18 cellular contexts compared by ENCODE assay signal in the genomic region with DNA sequence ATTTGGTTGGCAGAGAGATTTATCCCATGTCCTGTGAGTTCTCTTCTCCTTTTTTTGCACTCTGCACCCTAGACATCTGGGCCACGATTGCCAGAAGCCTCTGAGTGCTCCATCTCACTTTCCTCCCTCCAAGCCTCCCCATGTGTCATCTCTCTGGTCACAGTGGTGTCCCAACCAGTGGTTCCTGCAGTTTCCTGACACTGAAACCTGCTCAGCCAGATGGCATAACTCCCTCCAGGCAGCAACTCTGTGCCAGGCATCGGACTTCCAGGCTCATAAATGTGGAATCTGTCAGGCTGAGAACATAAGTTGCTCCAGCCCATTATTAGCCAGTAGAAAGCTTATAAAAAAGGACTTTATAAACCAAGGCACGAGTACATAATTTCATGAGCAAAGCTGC.
A peak's percentile ranks its signal among the peaks of the same experiment; 100 is the strongest.
DNase-seq lines count a peak whose midpoint lies in the region; ATAC-seq and TF ChIP-seq lines count a peak whose summit lies in the region.
"Had no signal": no experiment of that assay in that cellular context is flagged by ENCODE, and none has a peak within 500 bp of the region (broad histone marks: within the 10 kb centered on the region; RNA-seq: fewer than 3 reads in every experiment).

No MANE protein-coding gene starts in this region.

- H3K27ac ChIP-seq in GM23248 (no peak overlapping the region), psoas muscle (no peak overlapping the region)
- H3K27ac ChIP-seq: ovary, SJCRH30 had no signal

- H3K79me2 ChIP-seq in GM23248 (ENCODE audit: insufficient read depth) = no peaks in the 10 kb centered on the region

- H3F3A ChIP-seq in GM23248 (ENCODE audit: insufficient read depth) = no peaks in the 10 kb centered on the region

- no peak overlapping the region for H3K9ac ChIP-seq in GM23248

- TF ChIP-seq CTCF in psoas muscle (IDR thresholded peaks at IDR 0.05) = no peak

- in situ Hi-C loops in GM23248 (cut with MboI) = no loop called here

- peak; percentile 55 to 86 (median 66) for ATAC-seq in psoas muscle
- ATAC-seq in GM18502 (IDR thresholded peaks at IDR 0.05; ENCODE audit: poor library complexity, unreplicated experiment) = no peak
- ATAC-seq: left colon; stimulated activated effector memory CD8-positive, alpha-beta T cell treated with anti-CD3 and anti-CD28 coated beads, Interleukin-12 subunit alpha, Interleukin-12 subunit beta, amount 100 ng/mL, for 72 hours had no signal

- no peaks in the 10 kb centered on the region for H3K4me1 ChIP-seq in GM23248 (ENCODE audit: insufficient read depth)
- H3K4me1 ChIP-seq in psoas muscle = peaks cover 6% of the 10 kb centered on the region
- H3K4me1 ChIP-seq: BE2C had no signal

- H3K9me3 ChIP-seq in GM23248 (ENCODE audit: low read depth) (no peaks in the 10 kb centered on the region), psoas muscle (peaks cover 1% of the 10 kb centered on the region)
- H3K9me3 ChIP-seq: BE2C, ovary, SJCRH30 had no signal

- no peaks in the 10 kb centered on the region for H3K9me2 ChIP-seq in GM23248 (ENCODE audit: insufficient read depth)

- H3K36me3 ChIP-seq in GM23248 (ENCODE audit: low read depth) = no peaks in the 10 kb centered on the region
- H3K36me3 ChIP-seq in psoas muscle (ENCODE audit: insufficient read depth in 1 of 2, low read depth in 1 of 2) = no peaks in the 10 kb centered on the region
- H3K36me3 ChIP-seq: BE2C, ovary, SJCRH30 had no signal

- 0 out of 2 replicates have a peak overlapping the region, but pooled peaks have one; percentile 24 for H2AFZ ChIP-seq in GM23248

- H3K4me2 ChIP-seq in GM23248 (ENCODE audit: unreplicated experiment) = no peak overlapping the region

- H3K4me3 ChIP-seq in GM23248 = no peak overlapping the region
- no peak overlapping the region for H3K4me3 ChIP-seq in psoas muscle
- H3K4me3 ChIP-seq: ovary, SJCRH30 had no signal

- H4K20me1 ChIP-seq in GM23248 (ENCODE audit: insufficient read depth) = no peaks in the 10 kb centered on the region

- intact Hi-C loops in psoas muscle (cut with DNase I) = no loop called here

- H3K27me3 ChIP-seq in GM23248 (replicated peaks; ENCODE audit: insufficient read depth) (no peaks in the 10 kb centered on the region), psoas muscle (ENCODE audit: insufficient read depth in 3 of 3, low read length in 2 of 3) (no peaks in the 10 kb centered on the region)
- H3K27me3 ChIP-seq: BE2C, ovary, SJCRH30 had no signal

- DNase-seq in GM23248 (no peak), NCI-H2171 (lab: John Stamatoyannopoulos, UW) (peak; percentile 32), cerebellum (ENCODE audit: low spot score) (peak; percentile 68), psoas muscle (no peak), NAMALWA (ENCODE audit: low spot score) (no peak), SW 1271 (lab: John Stamatoyannopoulos, UW) (no peak), GF-D8 (lab: John Stamatoyannopoulos, UW) (no peak)
- DNase-seq: activated CD4-positive, alpha-beta T cell treated with anti-CD3 and anti-CD28 coated beads for 48 hours; activated CD8-positive, alpha-beta memory T cell treated with anti-CD3 and anti-CD28 coated beads, Interleukin-2, amount 50 U/mL, for 48 hours; aorta; BE2C; IMR-90; left colon; NCI-H2081 treated with DMSO at 0.1 percent for 48 hours; ovary; SJCRH30 had no signal

- 2 to 8% methylated on average over 3 of the region's 3 CpGs for WGBS in GM23248 (ENCODE audit: low coverage in 1 of 2, low lambda C conversion rate in 2 of 2, missing lambda C conversion rate in 2 of 2), 2 experiments
- 18 to 35% (median 20%) methylated on average over 3 of the region's 3 CpGs for WGBS in psoas muscle, 3 donors

Comparison
In these comparisons a context has a peak if more than half of its experiments do, and no peak if none do; other contexts are left out.
1. DNase-seq: peak in NCI-H2171 (single experiment) and cerebellum (single experiment); none in GM23248 (single experiment), psoas muscle (0 of 2), NAMALWA (single experiment), SW 1271 (0 of 2) and GF-D8 (single experiment).